20 cellular contexts compared by ENCODE assay signal in the genomic region with DNA sequence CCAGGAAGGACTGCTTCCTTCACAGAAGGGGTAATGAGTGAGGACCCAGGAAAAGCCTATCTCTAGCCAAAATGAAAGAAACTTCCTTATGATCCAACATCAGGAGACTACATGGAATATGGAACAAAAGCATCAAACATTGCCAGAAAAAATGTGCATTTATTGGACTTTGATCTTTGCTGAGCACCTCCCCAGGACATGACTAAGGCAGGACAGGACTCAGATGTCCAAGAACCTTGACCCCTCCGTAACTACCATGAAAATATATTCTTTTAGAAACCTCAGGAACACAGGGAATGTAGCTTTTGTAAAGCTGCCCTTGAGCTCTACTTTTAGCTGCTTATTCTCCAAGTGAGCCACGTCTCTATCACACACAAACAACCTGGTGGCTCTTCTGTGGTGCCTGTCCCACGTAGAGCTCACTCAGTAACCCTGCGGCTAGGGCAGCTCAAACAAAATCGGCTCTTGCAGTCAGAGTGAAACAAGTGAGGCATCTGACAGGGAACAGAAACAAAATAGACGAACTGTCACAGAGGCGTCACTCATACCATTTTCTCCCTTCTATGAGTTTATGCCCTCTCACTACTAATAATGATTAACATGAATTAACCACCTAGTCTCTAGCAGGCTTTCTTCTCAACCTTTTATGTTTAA.
DNase-seq lines count a peak whose midpoint lies in the region; ATAC-seq, FAIRE-seq and TF ChIP-seq lines count a peak whose summit lies in the region.
"Had no signal": no experiment of that assay in that cellular context is flagged by ENCODE, and none has a peak within 500 bp of the region (broad histone marks: within the 10 kb centered on the region; RNA-seq: fewer than 3 reads in every experiment).

No MANE protein-coding gene starts in this region.

- no peaks in the 10 kb centered on the region for H3K4me1 Mint-ChIP-seq in CD4-positive, alpha-beta memory T cell
- H3K4me1 Mint-ChIP-seq: activated CD4-positive, alpha-beta memory T cell treated with anti-CD3 and anti-CD28 coated beads, Interleukin-2, amount 10 ng/mL, durations not matched to agents 7 days and 5 days had no signal

- H2BK12ac ChIP-seq in H1 (ENCODE audit: low read depth, low read length) (0 out of 2 replicates have a peak overlapping the region, but pooled peaks have one; percentile 32), neuronal stem cell (ENCODE audit: low read length) (no peak overlapping the region)

- H3K27ac ChIP-seq in H1 (ENCODE audit: low read depth, low read length) (no peak overlapping the region), neuronal stem cell (replicated peaks; ENCODE audit: low read length) (no peak overlapping the region)
- no peak overlapping the region for H3K27ac ChIP-seq in CD4-positive, alpha-beta memory T cell (ENCODE audit: low read depth, low read length)
- H3K27ac ChIP-seq: left ventricle myocardium inferior had no signal

- no peak for DNase-seq in H1 (ENCODE audit: low read depth in 1 of 2, low spot score in 2 of 2)
- DNase-seq in neuronal stem cell (ENCODE audit: low spot score) = no peak
- no peak for DNase-seq in stimulated activated CD4-positive, alpha-beta T cell treated with anti-CD3 and anti-CD28 coated beads, Interleukin-4, amount 100 ng/mL, for 1 hour
- no peak for DNase-seq in CD4-positive, alpha-beta memory T cell
- DNase-seq: activated CD4-positive, alpha-beta memory T cell treated with anti-CD3 and anti-CD28 coated beads, Interleukin-2, amount 10 ng/mL, durations not matched to agents 7 days and 5 days; activated naive CD4-positive, alpha-beta T cell treated with anti-CD3 and anti-CD28 coated beads for 36 hours; activated T-cell treated with anti-CD3 and anti-CD28 coated beads, Interleukin-2, amount 50 U/mL, for 24 hours; aorta; COR-L47; left ventricle myocardium inferior; NCI-H2081 treated with DMSO at 0.1 percent for 48 hours; NCI-H510A treated with DMSO at 0.1 percent for 48 hours; SHP77 treated with DMSO at 0.1 percent for 48 hours had no signal

- H2AFZ ChIP-seq in H1 (ENCODE audit: low read length) = 0 out of 2 replicates have a peak overlapping the region, but pooled peaks have one; percentile 17
- no peak overlapping the region for H2AFZ ChIP-seq in neuronal stem cell (ENCODE audit: low read length)

- TF ChIP-seq EP300 in H1 (IDR thresholded peaks at IDR 0.05; ENCODE audit: borderline replicate concordance in 1 of 2, low read depth in 2 of 2, low read length in 2 of 2) = no peak

- no peak overlapping the region for H3K27ac Mint-ChIP-seq in CD4-positive, alpha-beta memory T cell
- H3K27ac Mint-ChIP-seq: activated CD4-positive, alpha-beta memory T cell treated with anti-CD3 and anti-CD28 coated beads, Interleukin-2, amount 10 ng/mL, durations not matched to agents 7 days and 5 days; activated naive CD4-positive, alpha-beta T cell treated with anti-CD3 and anti-CD28 coated beads for 36 hours; activated T-cell treated with anti-CD3 and anti-CD28 coated beads, Interleukin-2, amount 50 U/mL, for 24 hours; T-helper 1 cell treated with Interleukin-12 subunit alpha and Interleukin-12 subunit beta and Interleukin-4 antibody, amounts not matched to agents 30 μg/mL and 1 μg/mL, for 36 hours had no signal

- H3K36me3 ChIP-seq in H1 (ENCODE audit: control insufficient read depth in 2 of 4, insufficient read depth in 4 of 4, low read length in 3 of 4) (no peaks in the 10 kb centered on the region), neuronal stem cell (replicated peaks in 1 of 2; ENCODE audit: control insufficient read depth in 2 of 2, insufficient read depth in 2 of 2, low read length in 2 of 2) (no peaks in the 10 kb centered on the region)
- H3K36me3 ChIP-seq in CD4-positive, alpha-beta memory T cell (ENCODE audit: insufficient read depth, low read length) = no peaks in the 10 kb centered on the region
- H3K36me3 ChIP-seq: left ventricle myocardium inferior had no signal

- H3K4me1 ChIP-seq in H1 (replicated peaks in 1 of 4; ENCODE audit: control insufficient read depth in 3 of 4, insufficient read depth in 4 of 4, low read length in 3 of 4) = peaks cover 2 to 10% (median 7%) of the 10 kb centered on the region in 4 experiments; a peak in 4 of 7 replicates
- peaks cover 0 to 5% of the 10 kb centered on the region in 2 donors for H3K4me1 ChIP-seq in neuronal stem cell (ENCODE audit: control insufficient read depth in 2 of 2, insufficient read depth in 1 of 2, low read depth in 1 of 2, low read length in 2 of 2)
- no peaks in the 10 kb centered on the region for H3K4me1 ChIP-seq in CD4-positive, alpha-beta memory T cell (ENCODE audit: insufficient read depth, low read length)
- H3K4me1 ChIP-seq: left ventricle myocardium inferior had no signal

- no peak for TF ChIP-seq CTCF in H1 (IDR thresholded peaks at IDR 0.05; ENCODE audit: control extremely low read depth in 1 of 3, insufficient read depth in 1 of 3, low read depth in 1 of 3, low read length in 3 of 3)

- H3K56ac ChIP-seq in H1 (replicated peaks; ENCODE audit: insufficient read length, low read depth, low read length) = no peak overlapping the region

- H4K8ac ChIP-seq in H1 (ENCODE audit: extremely low read depth, insufficient read depth, low read length) (no peak overlapping the region), neuronal stem cell (ENCODE audit: low read depth, low read length) (no peak overlapping the region)

- no peaks in the 10 kb centered on the region for H3K23me2 ChIP-seq in H1 (ENCODE audit: low read depth, low read length)

- no peaks in the 10 kb centered on the region for H3K36me3 Mint-ChIP-seq in CD4-positive, alpha-beta memory T cell

- H2BK120ac ChIP-seq in H1 (replicated peaks; ENCODE audit: low read depth, low read length) (no peak overlapping the region), neuronal stem cell (ENCODE audit: low read depth, low read length) (no peak overlapping the region)

- TF ChIP-seq POLR2A in H1 (IDR thresholded peaks at IDR 0.05; ENCODE audit: control extremely low read depth in 1 of 2, low read depth in 2 of 2, low read length in 2 of 2) = no peak

- H2BK5ac ChIP-seq in H1 (ENCODE audit: low read depth, low read length) = no peak overlapping the region
- no peak overlapping the region for H2BK5ac ChIP-seq in neuronal stem cell (ENCODE audit: low read length)

- no peak overlapping the region for H3K4me3 Mint-ChIP-seq in CD4-positive, alpha-beta memory T cell
- H3K4me3 Mint-ChIP-seq: activated CD4-positive, alpha-beta memory T cell treated with anti-CD3 and anti-CD28 coated beads, Interleukin-2, amount 10 ng/mL, durations not matched to agents 7 days and 5 days; activated naive CD4-positive, alpha-beta T cell treated with anti-CD3 and anti-CD28 coated beads for 36 hours; activated T-cell treated with anti-CD3 and anti-CD28 coated beads, Interleukin-2, amount 50 U/mL, for 24 hours; T-helper 1 cell treated with Interleukin-12 subunit alpha and Interleukin-12 subunit beta and Interleukin-4 antibody, amounts not matched to agents 30 μg/mL and 1 μg/mL, for 36 hours had no signal

- H2BK20ac ChIP-seq in H1 (ENCODE audit: low read length) = peak overlapping the region; percentile 73; the same call in 1 of the 2 replicates

- H3K79me1 ChIP-seq in H1 (ENCODE audit: low read depth, low read length) (no peaks in the 10 kb centered on the region), neuronal stem cell (ENCODE audit: low read depth, low read length) (no peaks in the 10 kb centered on the region)

- no peaks in the 10 kb centered on the region for H3K79me2 ChIP-seq in H1 (ENCODE audit: control insufficient read depth in 1 of 2, insufficient read depth in 2 of 2, low read length in 2 of 2)

- no peak overlapping the region for H3K23ac ChIP-seq in H1 (ENCODE audit: insufficient read length)
- H3K23ac ChIP-seq in neuronal stem cell (ENCODE audit: low read depth, low read length, poor library complexity) = no peak overlapping the region

- H3K27me3 ChIP-seq in H1 (replicated peaks in 1 of 4; ENCODE audit: control insufficient read depth in 3 of 4, extremely low read depth in 1 of 4, insufficient read depth in 3 of 4, low read length in 3 of 4) (no peaks in the 10 kb centered on the region), neuronal stem cell (ENCODE audit: control insufficient read depth in 3 of 3, insufficient read depth in 3 of 3, low read depth in 1 of 3, low read length in 3 of 3) (no peaks in the 10 kb centered on the region)
- no peaks in the 10 kb centered on the region for H3K27me3 ChIP-seq in CD4-positive, alpha-beta memory T cell (ENCODE audit: insufficient read depth, low read length)

- FAIRE-seq in H1 (lab: Jason Lieb, UNC) = no peak
- FAIRE-seq: K562 had no signal

- H3K14ac ChIP-seq in H1 (ENCODE audit: insufficient read length) (no peak overlapping the region), neuronal stem cell (ENCODE audit: low read length) (no peak overlapping the region)

- H4K20me1 ChIP-seq in H1 (replicated peaks in 1 of 2; ENCODE audit: control insufficient read depth in 1 of 2, insufficient read depth in 2 of 2, low read length in 2 of 2) = no peaks in the 10 kb centered on the region

- no peaks in the 10 kb centered on the region for H3K9me3 ChIP-seq in H1 (ENCODE audit: insufficient read depth in 2 of 2, low read depth in 1 of 2, low read length in 1 of 2)
- H3K9me3 ChIP-seq in neuronal stem cell (replicated peaks in 1 of 2; ENCODE audit: control insufficient read depth in 2 of 2, insufficient read depth in 1 of 2, low read depth in 1 of 2, low read length in 2 of 2) = no peaks in the 10 kb centered on the region
- no peaks in the 10 kb centered on the region for H3K9me3 ChIP-seq in CD4-positive, alpha-beta memory T cell (ENCODE audit: control insufficient read depth in 1 of 2, low read length in 2 of 2)
- H3K9me3 ChIP-seq: left ventricle myocardium inferior had no signal

- POLR2A ChIA-PET in H1 (lab: Charles Lee; ENCODE audit: partially characterized antibody) = no interaction called here
- POLR2A ChIA-PET in CD4-positive, alpha-beta memory T cell (lab: Charles Lee; ENCODE audit: partially characterized antibody) = no interaction called here

- TF ChIP-seq RAD21 in H1 (IDR thresholded peaks at IDR 0.05 in 1 of 2, conservative IDR thresholded peaks at IDR 0.05 in 1 of 2; ENCODE audit: low read depth in 2 of 2, low read length in 2 of 2) = no peak

- no peak overlapping the region for H4K5ac ChIP-seq in H1 (ENCODE audit: insufficient read length, low read depth, low read length)

- ATAC-seq in GM18868 (IDR thresholded peaks at IDR 0.05; ENCODE audit: unreplicated experiment) (peak; percentile 75), GM21717 (IDR thresholded peaks at IDR 0.05; ENCODE audit: unreplicated experiment) (peak; percentile 89), HG03342 (IDR thresholded peaks at IDR 0.05; ENCODE audit: unreplicated experiment) (peak; percentile 97), HG03135 (IDR thresholded peaks at IDR 0.05; ENCODE audit: unreplicated experiment) (no peak)
- ATAC-seq: esophagus mucosa, K562 had no signal

- H4K91ac ChIP-seq in H1 (replicated peaks; ENCODE audit: insufficient read length, low read length) (no peak overlapping the region), neuronal stem cell (ENCODE audit: low read depth, low read length, poor library complexity) (no peak overlapping the region)

- H3K4me2 ChIP-seq in H1 (ENCODE audit: insufficient read depth in 1 of 2, low read depth in 2 of 2, low read length in 2 of 2) (peak overlapping the region in 1 of 2 experiments; percentile 32; a peak in 1 of 4 replicates), neuronal stem cell (ENCODE audit: insufficient read depth, low read length, poor library complexity, severe bottlenecking) (no peak overlapping the region)

- intact Hi-C loops in CD4-positive, alpha-beta memory T cell (cut with micrococcal nuclease) = no loop called here

- H3K27me3 Mint-ChIP-seq in CD4-positive, alpha-beta memory T cell = no peaks in the 10 kb centered on the region
- H3K27me3 Mint-ChIP-seq: activated CD4-positive, alpha-beta memory T cell treated with anti-CD3 and anti-CD28 coated beads, Interleukin-2, amount 10 ng/mL, durations not matched to agents 7 days and 5 days; activated T-cell treated with anti-CD3 and anti-CD28 coated beads, Interleukin-2, amount 50 U/mL, for 24 hours had no signal

- H2BK15ac ChIP-seq in H1 (ENCODE audit: low read length) (no peak overlapping the region), neuronal stem cell (ENCODE audit: low read length) (no peak overlapping the region)

- no peak overlapping the region for H3K4ac ChIP-seq in H1 (replicated peaks; ENCODE audit: insufficient read length, low read depth, low read length)
- no peak overlapping the region for H3K4ac ChIP-seq in neuronal stem cell (ENCODE audit: low read length)

- H2AK5ac ChIP-seq in H1 (ENCODE audit: low read depth, low read length) (no peak overlapping the region), neuronal stem cell (ENCODE audit: low read depth, low read length) (no peak overlapping the region)

- peaks cover 0 to 27% (median 7%) of the 10 kb centered on the region in 8 donors for H3K9me3 Mint-ChIP-seq in CD4-positive, alpha-beta memory T cell

- 91% methylated on average over 7 of the region's 7 CpGs; no CpG with 5 or more reads in 1 of the 2 experiments for WGBS in H1 (ENCODE audit: extremely low coverage in 1 of 2, insufficient coverage in 1 of 2, insufficient read length in 1 of 2, insufficient replicate concordance in 2 of 2, low coverage in 1 of 2, low lambda C conversion rate in 2 of 2, missing lambda C conversion rate in 1 of 2), 2 experiments
- WGBS in neuronal stem cell (ENCODE audit: extremely low coverage in 2 of 2, insufficient read length in 2 of 2, insufficient replicate concordance in 1 of 2), 2 donors = no CpG with 5 or more reads among the region's 7 CpGs

- CTCF ChIA-PET in H1 (lab: Charles Lee; ENCODE audit: partially characterized antibody) = interaction anchor here (0.5 kb wide), 1 partner anchor 140 kb away, joined by 3 read pairs; no protein-coding TSS in a partner anchor
- CTCF ChIA-PET in CD4-positive, alpha-beta memory T cell (lab: Charles Lee; ENCODE audit: partially characterized antibody) = no interaction called here

- H3K18ac ChIP-seq in H1 (ENCODE audit: extremely low read depth, low read length) (no peak overlapping the region), neuronal stem cell (ENCODE audit: low read length) (no peak overlapping the region)

- H3K4me3 ChIP-seq in H1 (ENCODE audit: extremely low read depth in 1 of 4, insufficient read depth in 2 of 4, low read depth in 3 of 4, low read length in 4 of 4) (no peak overlapping the region), neuronal stem cell (ENCODE audit: low read length in 2 of 2) (no peak overlapping the region)
- no peak overlapping the region for H3K4me3 ChIP-seq in CD4-positive, alpha-beta memory T cell (ENCODE audit: low read length in 2 of 2)
- H3K4me3 ChIP-seq: K562, left ventricle myocardium inferior had no signal

- H3K9ac ChIP-seq in H1 (replicated peaks in 1 of 4; ENCODE audit: extremely low read depth in 1 of 4, low read depth in 3 of 4, low read length in 3 of 4) (no peak overlapping the region), neuronal stem cell (ENCODE audit: low read depth, low read length, poor library complexity) (no peak overlapping the region)
